8 cellular contexts compared by ENCODE assay signal in the genomic region with DNA sequence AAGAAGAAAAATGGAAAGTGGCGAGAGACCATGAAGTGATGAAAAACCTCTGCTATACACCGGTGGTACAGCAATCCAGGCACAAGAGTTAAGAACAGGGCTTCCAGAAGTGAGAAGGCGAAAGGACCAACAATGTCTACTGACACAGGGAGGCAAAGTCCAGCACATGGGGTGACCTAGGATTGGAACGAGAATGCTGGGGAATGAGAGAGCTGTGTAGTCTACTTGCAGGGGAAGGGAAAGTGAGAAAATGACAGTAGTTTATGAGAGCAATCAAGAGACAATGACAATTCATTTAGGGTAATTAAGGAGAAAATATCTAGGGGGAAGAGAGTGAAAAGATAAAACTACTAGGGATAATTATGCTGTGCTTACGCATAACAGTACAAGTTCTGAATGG.
"Had no signal": no experiment of that assay in that cellular context is flagged by ENCODE, and none has a peak within 500 bp of the region (broad histone marks: within the 10 kb centered on the region; RNA-seq: fewer than 3 reads in every experiment).

No MANE protein-coding gene starts in this region.

- H3K27me3 Mint-ChIP-seq: IgD-negative memory B cell had no signal

- H3K4me3 Mint-ChIP-seq: GM23338, H9, HFFc6, IgD-negative memory B cell had no signal

- ATAC-seq: GM23338, HepG2 had no signal

- H3K9me3 Mint-ChIP-seq: GM23338, H9, HFFc6, IgD-negative memory B cell had no signal

- H3K27ac ChIP-seq: HL-60 had no signal

- DNase-seq: H9, HCEC 1CT, HFFc6, KBM-7 had no signal

- H3K4me3 ChIP-seq: GM23338 had no signal

- H3K27ac Mint-ChIP-seq: GM23338, HFFc6, IgD-negative memory B cell had no signal

- H3K4me1 Mint-ChIP-seq: GM23338 had no signal
